ENCODE assay signal across 8 cellular contexts in genomic region chr7:100271716-100272537, GRCh38. TPM values are rescaled to one million over a fixed set of nuclear protein-coding genes. Genes with fewer than 3 reads are reported as not detected.
DNase-seq lines count a peak whose midpoint lies in the region; ATAC-seq, FAIRE-seq and TF ChIP-seq lines count a peak whose summit lies in the region.

No MANE protein-coding gene starts in this region.

- H3K27ac Mint-ChIP-seq in neural progenitor cell, result no peak overlapping the region

- H3K27me3 ChIP-seq in Loucy (ENCODE audit: insufficient read depth, low read length, poor library complexity, severe bottlenecking) (no peaks in the 10 kb centered on the region), RWPE2 (ENCODE audit: insufficient read depth, poor library complexity, severe bottlenecking) (no peaks in the 10 kb centered on the region), foreskin keratinocyte (no peaks in the 10 kb centered on the region), neural progenitor cell (no peaks in the 10 kb centered on the region), stomach smooth muscle (ENCODE audit: control insufficient read depth in 1 of 2, insufficient read depth in 2 of 2, low read length in 2 of 2) (no peaks in the 10 kb centered on the region)

- ATAC-seq in RWPE2 (ENCODE audit: low read depth) (peak; percentile 75), foreskin keratinocyte (peak; percentile 81)

- H3K4me3 ChIP-seq in Loucy (ENCODE audit: low read length, poor library complexity, severe bottlenecking) (peak overlapping the region; percentile 77), RWPE2 (ENCODE audit: severe bottlenecking) (peak overlapping the region; percentile 57), neural progenitor cell (peak overlapping the region; percentile 83), stomach smooth muscle (ENCODE audit: low read length in 2 of 2) (peak overlapping the region; percentile 51 to 73)

- H3F3A ChIP-seq in Loucy (ENCODE audit: low read depth) (no peaks in the 10 kb centered on the region), neural progenitor cell (ENCODE audit: low read depth) (peaks cover 28% of the 10 kb centered on the region)

- H3K4me1 ChIP-seq in ES-I3 (ENCODE audit: insufficient read depth, low read length), result peaks cover 6% of the 10 kb centered on the region; the same call in 1 of the 2 replicates
- peaks cover 7% of the 10 kb centered on the region for H3K4me1 ChIP-seq in Loucy (ENCODE audit: insufficient read depth, low read length, poor library complexity, severe bottlenecking)
- no peaks in the 10 kb centered on the region for H3K4me1 ChIP-seq in RWPE2 (ENCODE audit: insufficient read depth, poor library complexity, severe bottlenecking)
- no peaks in the 10 kb centered on the region for H3K4me1 ChIP-seq in foreskin keratinocyte
- peaks cover 19% of the 10 kb centered on the region for H3K4me1 ChIP-seq in neural progenitor cell
- peaks cover 10% of the 10 kb centered on the region for H3K4me1 ChIP-seq in stomach smooth muscle (ENCODE audit: control insufficient read depth, insufficient read depth, low read length)

- H3K4me2 ChIP-seq in Loucy (ENCODE audit: low read depth, low read length, poor library complexity, severe bottlenecking) (peak overlapping the region; percentile 68), neural progenitor cell (peak overlapping the region; percentile 88)

- TF ChIP-seq CTCF in Loucy (conservative IDR thresholded peaks at IDR 0.05; ENCODE audit: low read length) (peak; percentile 24; the same call in 1 of the 2 replicates), RWPE2 (IDR thresholded peaks at IDR 0.05; ENCODE audit: poor library complexity, severe bottlenecking) (peak; percentile 22), foreskin keratinocyte (conservative IDR thresholded peaks at IDR 0.05) (peak; percentile 64), neural progenitor cell (IDR thresholded peaks at IDR 0.05) (peak; percentile 36)

- DNase-seq in H54 (ENCODE audit: insufficient read length, low spot score), result peak; percentile 84
- peak; percentile 95 for DNase-seq in RWPE2 (ENCODE audit: low spot score)
- peak; percentile 98 for DNase-seq in activated gamma-delta T cell treated with Interleukin-2 at 50 U/mL for 16 hours
- DNase-seq in foreskin keratinocyte, result peak; percentile 59 to 80
- peak; percentile 98 for DNase-seq in neural progenitor cell (ENCODE audit: low spot score)

- peak; percentile 57 for TF ChIP-seq POLR2A in H54 (IDR thresholded peaks at IDR 0.05; ENCODE audit: low read depth, low read length)

- peak overlapping the region; percentile 49; the same call in 1 of the 2 replicates for H2AFZ ChIP-seq in Loucy (ENCODE audit: low read length)
- H2AFZ ChIP-seq in neural progenitor cell (replicated peaks), result peak overlapping the region; percentile 61

- FAIRE-seq in H54 (lab: Jason Lieb, UNC), result no peak

- peak overlapping the region; percentile 93 for H3K4me3 Mint-ChIP-seq in neural progenitor cell

- H3K9ac ChIP-seq in ES-I3 (ENCODE audit: low read depth, low read length) (peak overlapping the region; percentile 82), Loucy (ENCODE audit: low read depth, low read length, poor library complexity, severe bottlenecking) (peak overlapping the region; percentile 52), neural progenitor cell (no peak overlapping the region), stomach smooth muscle (ENCODE audit: low read length in 2 of 2) (peak overlapping the region; percentile 51 to 60)

- H3K9me3 ChIP-seq in ES-I3 (ENCODE audit: control insufficient read depth, insufficient read depth, low read length) (no peaks in the 10 kb centered on the region), Loucy (ENCODE audit: insufficient read depth, low read depth, low read length) (no peaks in the 10 kb centered on the region), RWPE2 (ENCODE audit: severe bottlenecking) (no peaks in the 10 kb centered on the region), neural progenitor cell (ENCODE audit: low read depth) (no peaks in the 10 kb centered on the region), stomach smooth muscle (ENCODE audit: control insufficient read depth in 2 of 2, low read length in 2 of 2) (no peaks in the 10 kb centered on the region)

- H4K20me1 ChIP-seq in Loucy (ENCODE audit: insufficient read depth, low read length, poor library complexity, severe bottlenecking) (no peaks in the 10 kb centered on the region), neural progenitor cell (ENCODE audit: low read depth) (peaks cover 42% of the 10 kb centered on the region)

- H3K36me3 Mint-ChIP-seq in neural progenitor cell, result peaks cover under 1% of the 10 kb centered on the region

- no peak overlapping the region for H3K27ac ChIP-seq in RWPE2 (ENCODE audit: poor library complexity, severe bottlenecking)
- no peak overlapping the region for H3K27ac ChIP-seq in foreskin keratinocyte
- H3K27ac ChIP-seq in neural progenitor cell, result peak overlapping the region; percentile 1
- no peak overlapping the region for H3K27ac ChIP-seq in stomach smooth muscle (ENCODE audit: low read length)

- H3K4me1 Mint-ChIP-seq in neural progenitor cell, result peaks cover 28% of the 10 kb centered on the region

- H3K27me3 Mint-ChIP-seq in neural progenitor cell (ENCODE audit: insufficient read depth, low read depth), result peaks cover 10% of the 10 kb centered on the region

- no peaks in the 10 kb centered on the region for H3K9me3 Mint-ChIP-seq in neural progenitor cell

- H3K79me2 ChIP-seq in Loucy (ENCODE audit: insufficient read depth, low read length) (peaks cover 29% of the 10 kb centered on the region; the same call in 1 of the 2 replicates), neural progenitor cell (ENCODE audit: low read depth) (peaks cover 32% of the 10 kb centered on the region)

- H3K9me2 ChIP-seq in Loucy (replicated peaks; ENCODE audit: low read depth, low read length), result no peaks in the 10 kb centered on the region

- H3K36me3 ChIP-seq in ES-I3 (ENCODE audit: insufficient read depth, low read length) (no peaks in the 10 kb centered on the region), Loucy (ENCODE audit: insufficient read depth, low read length) (no peaks in the 10 kb centered on the region), RWPE2 (ENCODE audit: low read depth) (no peaks in the 10 kb centered on the region), neural progenitor cell (no peaks in the 10 kb centered on the region), stomach smooth muscle (ENCODE audit: control insufficient read depth in 2 of 2, insufficient read depth in 2 of 2, low read length in 2 of 2) (no peaks in the 10 kb centered on the region)

RNA-seq across cellular contexts. Expression of gene SPDYE3, which starts 35.6 kb away (rescaled TPM):
- not detected in 2 replicates for total RNA-seq in foreskin keratinocyte
- not detected in 2 replicates for polyA plus RNA-seq in foreskin keratinocyte
- total RNA-seq in neural progenitor cell (ENCODE audit: low replicate concordance), result not detected in 2 replicates

RNA-seq across cellular contexts. Expression of gene PVRIG, which starts 52.2 kb away (rescaled TPM):
- total RNA-seq in foreskin keratinocyte, result not detected in 2 replicates
- polyA plus RNA-seq in foreskin keratinocyte, result not detected in 2 replicates
- not detected in 2 replicates for total RNA-seq in neural progenitor cell (ENCODE audit: low replicate concordance)
